8 cellular contexts compared by ENCODE assay signal in genomic region chr19:10858204-10858828, GRCh38. TPM values are rescaled to one million over a fixed set of nuclear protein-coding genes. Genes with fewer than 3 reads are reported as not detected.
A peak's percentile ranks its signal among the peaks of the same experiment; 100 is the strongest.
DNase-seq lines count a peak whose midpoint lies in the region; ATAC-seq and TF ChIP-seq lines count a peak whose summit lies in the region.

No MANE protein-coding gene starts in this region.

- intact Hi-C loops in upper lobe of right lung (cut with DNase I) = no loop called here

- ATAC-seq in upper lobe of right lung (peak; percentile 29), HG02870 (IDR thresholded peaks at IDR 0.05; ENCODE audit: unreplicated experiment) (no peak), GM19395 (IDR thresholded peaks at IDR 0.05; ENCODE audit: unreplicated experiment) (no peak)

- no peaks in the 10 kb centered on the region for H3K9me3 ChIP-seq in upper lobe of right lung

- H3K27ac ChIP-seq in upper lobe of right lung = no peak overlapping the region

- no peaks in the 10 kb centered on the region for H3K27me3 ChIP-seq in upper lobe of right lung

- no peaks in the 10 kb centered on the region for H3K36me3 ChIP-seq in upper lobe of right lung

- H3K4me3 ChIP-seq in fibroblast of villous mesenchyme (ENCODE audit: low read depth, low read length) = no peak overlapping the region
- no peak overlapping the region for H3K4me3 ChIP-seq in upper lobe of right lung

- peak; percentile 41 to 42 for DNase-seq in stimulated activated CD4-positive, alpha-beta T cell treated with anti-CD3 and anti-CD28 coated beads, Interleukin-2, amount 100 ng/mL, for 24 hours
- no peak for DNase-seq in stimulated activated CD4-positive, alpha-beta T cell treated with anti-CD3 and anti-CD28 coated beads, Interleukin-4, amount 100 ng/mL, for 24 hours
- DNase-seq in UCSD-AML1 (lab: John Stamatoyannopoulos, UW; ENCODE audit: unreplicated experiment) = peak; percentile 31
- DNase-seq in fibroblast of villous mesenchyme (ENCODE audit: low read depth) = no peak
- DNase-seq in upper lobe of right lung = no peak
- DNase-seq in GM19238 (ENCODE audit: insufficient read length, low spot score) = no peak

- TF ChIP-seq CTCF in fibroblast of villous mesenchyme (IDR thresholded peaks at IDR 0.05; ENCODE audit: insufficient read depth, low read depth, low read length) = peak; percentile 82
- peak; percentile 60 for TF ChIP-seq CTCF in upper lobe of right lung (IDR thresholded peaks at IDR 0.05)

- no peaks in the 10 kb centered on the region for H3K4me1 ChIP-seq in upper lobe of right lung

RNA-seq across cellular contexts. Expression of gene C19orf38, which starts 10.1 kb away (rescaled TPM):
- 0.43 TPM in 1 of 2 replicates, not detected in the other for total RNA-seq in fibroblast of villous mesenchyme
- total RNA-seq in upper lobe of right lung = 7.4 TPM

RNA-seq across cellular contexts. Expression of gene CARM1, which starts 13.0 kb away (rescaled TPM):
- total RNA-seq in fibroblast of villous mesenchyme (38.0 and 40.6 TPM in 2 replicates), upper lobe of right lung (25.5 TPM)

RNA-seq across cellular contexts. Expression of gene TMED1, which starts 22.3 kb away (rescaled TPM):
- 46.6 and 48.3 TPM in 2 replicates for total RNA-seq in fibroblast of villous mesenchyme
- 25.3 TPM for total RNA-seq in upper lobe of right lung

Comparison
In these comparisons a context has a peak if more than half of its experiments do, and no peak if none do; other contexts are left out.
1. DNase-seq: peak in stimulated activated CD4-positive, alpha-beta T cell treated with anti-CD3 and anti-CD28 coated beads, Interleukin-2, amount 100 ng/mL, for 24 hours (2 of 2) and UCSD-AML1 (single experiment); none in stimulated activated CD4-positive, alpha-beta T cell treated with anti-CD3 and anti-CD28 coated beads, Interleukin-4, amount 100 ng/mL, for 24 hours (single experiment), fibroblast of villous mesenchyme (single experiment), upper lobe of right lung (single experiment) and GM19238 (single experiment).